20 cellular contexts compared by ENCODE assay signal in the genomic region with DNA sequence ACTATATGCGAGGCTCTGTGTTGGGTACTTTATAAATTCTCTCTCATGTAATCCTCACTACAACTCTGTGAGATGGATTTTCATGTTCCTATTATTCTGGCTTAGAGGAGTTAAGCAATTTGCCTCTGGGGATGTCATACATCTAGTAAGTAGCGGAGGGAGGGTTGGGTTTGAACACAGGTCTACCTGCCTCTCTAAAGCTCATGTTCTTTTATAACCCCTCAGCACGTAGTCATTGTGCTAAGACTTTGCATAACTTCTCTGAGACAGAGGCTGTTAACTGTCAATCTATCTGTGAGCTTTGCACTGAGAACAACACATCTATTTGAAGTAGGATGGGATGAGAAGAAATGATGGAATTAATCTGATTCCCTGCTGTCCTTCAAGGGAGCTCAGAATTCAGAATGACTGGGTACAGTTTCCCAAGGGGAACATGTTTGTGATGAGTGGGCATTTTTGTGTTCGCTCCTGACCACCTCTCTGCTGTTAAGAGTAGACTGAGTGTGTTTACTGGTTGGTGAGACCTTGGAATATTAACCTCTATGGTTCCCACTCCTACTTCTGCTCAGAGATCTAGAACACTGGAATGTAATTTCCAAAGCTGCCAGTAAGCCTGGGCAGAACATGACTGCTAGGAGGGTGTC.
DNase-seq lines count a peak whose midpoint lies in the region; ATAC-seq, FAIRE-seq and TF ChIP-seq lines count a peak whose summit lies in the region.
"Had no signal": no experiment of that assay in that cellular context is flagged by ENCODE, and none has a peak within 500 bp of the region (broad histone marks: within the 10 kb centered on the region; RNA-seq: fewer than 3 reads in every experiment).

No MANE protein-coding gene starts in this region.

- no peak for TF ChIP-seq POLR2A in sigmoid colon (IDR thresholded peaks at IDR 0.05)

- H3K36me3 ChIP-seq in cardiac muscle cell = peaks cover 20% of the 10 kb centered on the region
- no peaks in the 10 kb centered on the region for H3K36me3 ChIP-seq in mesodermal cell (ENCODE audit: control insufficient read depth, insufficient read depth, low read length)
- no peaks in the 10 kb centered on the region for H3K36me3 ChIP-seq in sigmoid colon
- H3K36me3 ChIP-seq: HAP-1 had no signal

- 80% methylated on average over 1 of the region's 4 CpGs; no CpG with 5 or more reads in 1 of the 2 experiments for WGBS in mesodermal cell (ENCODE audit: insufficient coverage in 2 of 2), 2 experiments
- 70 to 80% methylated on average over 4 of the region's 4 CpGs for WGBS in sigmoid colon, 2 donors

- H3K27me3 ChIP-seq in cardiac muscle cell (no peaks in the 10 kb centered on the region), sigmoid colon (no peaks in the 10 kb centered on the region)

- no peak for TF ChIP-seq EP300 in sigmoid colon (IDR thresholded peaks at IDR 0.05)

- no peaks in the 10 kb centered on the region for H3K27me3 Mint-ChIP-seq in activated CD8-positive, alpha-beta T cell treated with anti-CD3 and anti-CD28 coated beads for 36 hours
- H3K27me3 Mint-ChIP-seq: CD4-positive, CD25-positive, alpha-beta regulatory T cell; IgD-negative memory B cell had no signal

- H3K4me1 ChIP-seq in cardiac muscle cell (ENCODE audit: low read depth) (peaks cover 44% of the 10 kb centered on the region), mesodermal cell (ENCODE audit: control insufficient read depth, insufficient read depth, low read length, poor library complexity, severe bottlenecking) (peaks cover 3% of the 10 kb centered on the region), sigmoid colon (peaks cover 0 to 52% (median 41%) of the 10 kb centered on the region in 4 donors)

- intact Hi-C loops in sigmoid colon (cut with DNase I) = no loop called here
- intact Hi-C loops in activated CD8-positive, alpha-beta T cell treated with anti-CD3 and anti-CD28 coated beads for 36 hours (cut with micrococcal nuclease) = no loop called here

- no peak for ATAC-seq in activated CD8-positive, alpha-beta T cell treated with anti-CD3 and anti-CD28 coated beads for 36 hours

- FAIRE-seq in D721Med (lab: Jason Lieb, UNC) = peak; percentile 61
- FAIRE-seq: GM12891 had no signal

- no peaks in the 10 kb centered on the region for H3K9me3 Mint-ChIP-seq in activated CD8-positive, alpha-beta T cell treated with anti-CD3 and anti-CD28 coated beads for 36 hours

- H3K4me1 Mint-ChIP-seq in activated CD8-positive, alpha-beta T cell treated with anti-CD3 and anti-CD28 coated beads for 36 hours (ENCODE audit: low read depth) = no peaks in the 10 kb centered on the region
- H3K4me1 Mint-ChIP-seq: CD4-positive, CD25-positive, alpha-beta regulatory T cell; IgD-negative memory B cell had no signal

- H3K27ac ChIP-seq in cardiac muscle cell (peak overlapping the region; percentile 77), mesodermal cell (ENCODE audit: low read depth, low read length, severe bottlenecking) (peak overlapping the region; percentile 74), sigmoid colon (peak overlapping the region in 3 of 4 donors; percentile 61 to 83 (median 77))

- CTCF ChIA-PET in activated CD8-positive, alpha-beta T cell treated with anti-CD3 and anti-CD28 coated beads for 36 hours (lab: Charles Lee) = no interaction called here

- no peak overlapping the region for H3K4me3 Mint-ChIP-seq in activated CD8-positive, alpha-beta T cell treated with anti-CD3 and anti-CD28 coated beads for 36 hours
- H3K4me3 Mint-ChIP-seq: CD4-positive, CD25-positive, alpha-beta regulatory T cell; IgD-negative memory B cell had no signal

- no peak overlapping the region for H3K27ac Mint-ChIP-seq in activated CD8-positive, alpha-beta T cell treated with anti-CD3 and anti-CD28 coated beads for 36 hours
- H3K27ac Mint-ChIP-seq: CD4-positive, CD25-positive, alpha-beta regulatory T cell; IgD-negative memory B cell had no signal

- H3K4me3 ChIP-seq in cardiac muscle cell (no peak overlapping the region), mesodermal cell (ENCODE audit: extremely low read depth, insufficient read depth, low read length, poor library complexity, severe bottlenecking) (no peak overlapping the region), sigmoid colon (no peak overlapping the region)
- H3K4me3 ChIP-seq: HAP-1 had no signal

- TF ChIP-seq CTCF in D721Med (IDR thresholded peaks at IDR 0.05; ENCODE audit: insufficient read depth, missing control alignments) (no peak), cardiac muscle cell (IDR thresholded peaks at IDR 0.05; ENCODE audit: low read depth, low read length) (no peak), sigmoid colon (IDR thresholded peaks at IDR 0.05) (no peak)
- TF ChIP-seq CTCF in activated CD8-positive, alpha-beta T cell treated with anti-CD3 and anti-CD28 coated beads for 36 hours (IDR thresholded peaks at IDR 0.05) = no peak

- no peaks in the 10 kb centered on the region for H3K36me3 Mint-ChIP-seq in activated CD8-positive, alpha-beta T cell treated with anti-CD3 and anti-CD28 coated beads for 36 hours (ENCODE audit: low read depth)
- H3K36me3 Mint-ChIP-seq: CD4-positive, CD25-positive, alpha-beta regulatory T cell; IgD-negative memory B cell had no signal

- H3K9me3 ChIP-seq in cardiac muscle cell (ENCODE audit: low read depth) (no peaks in the 10 kb centered on the region), mesodermal cell (ENCODE audit: control insufficient read depth, low read length) (no peaks in the 10 kb centered on the region), sigmoid colon (no peaks in the 10 kb centered on the region)
- H3K9me3 ChIP-seq: HAP-1 had no signal

- POLR2A ChIA-PET in activated CD8-positive, alpha-beta T cell treated with anti-CD3 and anti-CD28 coated beads for 36 hours (lab: Charles Lee) = no interaction called here

- DNase-seq in D721Med (ENCODE audit: insufficient read length, low spot score) (no peak), cardiac muscle cell (ENCODE audit: low read depth in 1 of 2, low spot score in 1 of 2) (no peak), sigmoid colon (no peak), AG20443 (ENCODE audit: low spot score) (no peak), NCI-H2227 (lab: John Stamatoyannopoulos, UW; ENCODE audit: unreplicated experiment) (no peak)
- DNase-seq in activated CD8-positive, alpha-beta T cell treated with anti-CD3 and anti-CD28 coated beads for 36 hours = no peak
- DNase-seq: CD4-positive, CD25-positive, alpha-beta regulatory T cell; DMS 273 treated with DMSO at 0.1 percent for 48 hours; DMS79 treated with DMSO at 0.1 percent for 48 hours; MV-4-11; NCI-H1105 treated with DMSO at 0.1 percent for 48 hours; NCI-H2029 treated with DMSO at 0.1 percent for 48 hours; NCI-H345; NCI-H524 treated with DMSO at 0.1 percent for 48 hours; SHP77; SW 1271 had no signal
